In genomic region chr14:74526854-74527585, GRCh38 we compare ENCODE assay signal across 1 cellular context.
TF ChIP-seq lines count a peak whose summit lies in the region.

No MANE protein-coding gene starts in this region.

TF ChIP-seq in K562, 482 proteins besides CTCF, POLR2A, EP300 and RAD21:
- TF ChIP-seq PKNOX1 (IDR thresholded peaks at IDR 0.05) (peak; percentile 50), E2F8 (IDR thresholded peaks at IDR 0.05; ENCODE audit: low read depth, partially characterized antibody) (no peak), ARID2 (IDR thresholded peaks at IDR 0.05) (no peak), DDX20 (tag; IDR thresholded peaks at IDR 0.05; ENCODE audit: low read depth) (no peak)
